ENCODE assay signal across 16 cellular contexts in the genomic region with DNA sequence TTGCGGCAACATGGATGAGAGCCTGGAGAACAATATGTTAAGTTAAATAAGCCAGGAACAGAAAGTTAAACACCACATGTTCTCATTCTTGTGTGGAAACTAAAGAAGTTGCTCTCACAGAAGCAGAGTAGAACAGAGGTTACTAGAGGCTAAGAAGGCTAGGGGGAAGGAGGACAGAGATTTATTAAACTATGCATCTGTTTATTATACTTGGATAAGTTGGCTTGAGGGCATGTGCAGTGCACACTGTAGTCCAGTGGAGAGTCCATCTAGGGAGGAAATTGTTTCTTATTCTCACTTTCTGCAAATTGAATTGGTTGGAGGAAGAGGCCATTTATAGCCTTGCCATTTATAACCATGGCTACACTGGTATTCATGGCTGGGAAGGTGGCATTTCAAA.
DNase-seq lines count a peak whose midpoint lies in the region; ATAC-seq and TF ChIP-seq lines count a peak whose summit lies in the region.
"Had no signal": no experiment of that assay in that cellular context is flagged by ENCODE, and none has a peak within 500 bp of the region (broad histone marks: within the 10 kb centered on the region; RNA-seq: fewer than 3 reads in every experiment).

No MANE protein-coding gene starts in this region.

- WGBS in aorta, 2 donors, result 65 to 80% methylated on average over 1 of the region's 1 CpG

- no peak for TF ChIP-seq CTCF in MCF 10A (IDR thresholded peaks at IDR 0.05; ENCODE audit: unreplicated experiment)

- H3K4me1 ChIP-seq in aorta (ENCODE audit: control insufficient read depth in 1 of 2, insufficient read depth in 2 of 2, low read length in 2 of 2), result peaks cover 3 to 8% of the 10 kb centered on the region in 2 donors

- peak; percentile 36 for ATAC-seq in aorta (ENCODE audit: low FRiP score)
- ATAC-seq: GM23338 had no signal

- H3K36me3 Mint-ChIP-seq in MCF 10A (ENCODE audit: insufficient read depth, unreplicated experiment), result peaks cover 28% of the 10 kb centered on the region

- no peaks in the 10 kb centered on the region for H3K4me1 Mint-ChIP-seq in MCF 10A (ENCODE audit: insufficient read depth, unreplicated experiment)

- H3K36me3 ChIP-seq in aorta (ENCODE audit: control insufficient read depth in 1 of 2, insufficient read depth in 2 of 2, low read length in 1 of 2), result no peaks in the 10 kb centered on the region

- no TSS peak for BruUV-seq in MCF 10A (replicated peaks; lab: Mats Ljungman, UMichigan)

- CTCF ChIA-PET in MCF 10A (lab: Yijun Ruan, JAX), result no interaction called here

- H3K27me3 Mint-ChIP-seq in MCF 10A (ENCODE audit: insufficient read depth, unreplicated experiment), result no peaks in the 10 kb centered on the region

- peak; percentile 40 for DNase-seq in EH (ENCODE audit: low read depth)
- peak; percentile 12 for DNase-seq in foreskin melanocyte
- no peak for DNase-seq in aorta
- DNase-seq in NCI-H1105 treated with DMSO at 0.1 percent for 48 hours (lab: John Stamatoyannopoulos, UW), result no peak
- no peak for DNase-seq in MCF 10A (ENCODE audit: unreplicated experiment)
- DNase-seq in SIG-M5 (lab: John Stamatoyannopoulos, UW), result no peak
- DNase-seq: AML-193; CD4-positive, alpha-beta T cell; DMS153; DMS79; GF-D8; HCEC 1CT had no signal

- no peak overlapping the region for H3K4me3 ChIP-seq in aorta (ENCODE audit: low read length in 2 of 2)
- H3K4me3 ChIP-seq: GM23338 had no signal

- no peak overlapping the region for H3K4me3 Mint-ChIP-seq in MCF 10A (ENCODE audit: unreplicated experiment)
- H3K4me3 Mint-ChIP-seq: CD4-positive, alpha-beta T cell; GM23338 had no signal

- no peak overlapping the region for H3K27ac Mint-ChIP-seq in MCF 10A (ENCODE audit: low read depth, unreplicated experiment)
- H3K27ac Mint-ChIP-seq: CD4-positive, alpha-beta T cell; GM23338 had no signal

- H3K27ac ChIP-seq in angular gyrus (ENCODE audit: low read depth, low read length) (peak overlapping the region; percentile 11), aorta (ENCODE audit: low read depth in 1 of 2, low read length in 2 of 2) (no peak overlapping the region)
- H3K27ac ChIP-seq: C4-2B, HL-60 had no signal

- no peaks in the 10 kb centered on the region for H3K27me3 ChIP-seq in aorta (ENCODE audit: control insufficient read depth in 1 of 2, insufficient read depth in 2 of 2, low read length in 1 of 2)

- intact Hi-C loops in aorta (cut with DNase I), result no loop called here
- intact Hi-C loops in MCF 10A (cut with micrococcal nuclease), result no loop called here

- H3K9me3 Mint-ChIP-seq in MCF 10A (ENCODE audit: unreplicated experiment), result no peaks in the 10 kb centered on the region
- H3K9me3 Mint-ChIP-seq: CD4-positive, alpha-beta T cell; GM23338 had no signal

- POLR2A ChIA-PET in MCF 10A (lab: Yijun Ruan, JAX), result no interaction called here

- H3K9me3 ChIP-seq in aorta (ENCODE audit: control insufficient read depth, low read length), result no peaks in the 10 kb centered on the region

Comparison
In these comparisons a context has a peak if more than half of its experiments do, and no peak if none do; other contexts are left out.
1. DNase-seq: peak in EH (single experiment) and foreskin melanocyte (single experiment); none in aorta (0 of 2), NCI-H1105 treated with DMSO at 0.1 percent for 48 hours (single experiment), MCF 10A (single experiment) and SIG-M5 (single experiment).